Comparison of ENCODE assay signal across 1 cellular context in genomic region chr3:2653706-2654105, GRCh38.
TF ChIP-seq lines count a peak whose summit lies in the region.

No MANE protein-coding gene starts in this region.

TF ChIP-seq in H1, 55 proteins besides CTCF, POLR2A, EP300 and RAD21 (continued from another document):
- TF ChIP-seq, protein P1, sequence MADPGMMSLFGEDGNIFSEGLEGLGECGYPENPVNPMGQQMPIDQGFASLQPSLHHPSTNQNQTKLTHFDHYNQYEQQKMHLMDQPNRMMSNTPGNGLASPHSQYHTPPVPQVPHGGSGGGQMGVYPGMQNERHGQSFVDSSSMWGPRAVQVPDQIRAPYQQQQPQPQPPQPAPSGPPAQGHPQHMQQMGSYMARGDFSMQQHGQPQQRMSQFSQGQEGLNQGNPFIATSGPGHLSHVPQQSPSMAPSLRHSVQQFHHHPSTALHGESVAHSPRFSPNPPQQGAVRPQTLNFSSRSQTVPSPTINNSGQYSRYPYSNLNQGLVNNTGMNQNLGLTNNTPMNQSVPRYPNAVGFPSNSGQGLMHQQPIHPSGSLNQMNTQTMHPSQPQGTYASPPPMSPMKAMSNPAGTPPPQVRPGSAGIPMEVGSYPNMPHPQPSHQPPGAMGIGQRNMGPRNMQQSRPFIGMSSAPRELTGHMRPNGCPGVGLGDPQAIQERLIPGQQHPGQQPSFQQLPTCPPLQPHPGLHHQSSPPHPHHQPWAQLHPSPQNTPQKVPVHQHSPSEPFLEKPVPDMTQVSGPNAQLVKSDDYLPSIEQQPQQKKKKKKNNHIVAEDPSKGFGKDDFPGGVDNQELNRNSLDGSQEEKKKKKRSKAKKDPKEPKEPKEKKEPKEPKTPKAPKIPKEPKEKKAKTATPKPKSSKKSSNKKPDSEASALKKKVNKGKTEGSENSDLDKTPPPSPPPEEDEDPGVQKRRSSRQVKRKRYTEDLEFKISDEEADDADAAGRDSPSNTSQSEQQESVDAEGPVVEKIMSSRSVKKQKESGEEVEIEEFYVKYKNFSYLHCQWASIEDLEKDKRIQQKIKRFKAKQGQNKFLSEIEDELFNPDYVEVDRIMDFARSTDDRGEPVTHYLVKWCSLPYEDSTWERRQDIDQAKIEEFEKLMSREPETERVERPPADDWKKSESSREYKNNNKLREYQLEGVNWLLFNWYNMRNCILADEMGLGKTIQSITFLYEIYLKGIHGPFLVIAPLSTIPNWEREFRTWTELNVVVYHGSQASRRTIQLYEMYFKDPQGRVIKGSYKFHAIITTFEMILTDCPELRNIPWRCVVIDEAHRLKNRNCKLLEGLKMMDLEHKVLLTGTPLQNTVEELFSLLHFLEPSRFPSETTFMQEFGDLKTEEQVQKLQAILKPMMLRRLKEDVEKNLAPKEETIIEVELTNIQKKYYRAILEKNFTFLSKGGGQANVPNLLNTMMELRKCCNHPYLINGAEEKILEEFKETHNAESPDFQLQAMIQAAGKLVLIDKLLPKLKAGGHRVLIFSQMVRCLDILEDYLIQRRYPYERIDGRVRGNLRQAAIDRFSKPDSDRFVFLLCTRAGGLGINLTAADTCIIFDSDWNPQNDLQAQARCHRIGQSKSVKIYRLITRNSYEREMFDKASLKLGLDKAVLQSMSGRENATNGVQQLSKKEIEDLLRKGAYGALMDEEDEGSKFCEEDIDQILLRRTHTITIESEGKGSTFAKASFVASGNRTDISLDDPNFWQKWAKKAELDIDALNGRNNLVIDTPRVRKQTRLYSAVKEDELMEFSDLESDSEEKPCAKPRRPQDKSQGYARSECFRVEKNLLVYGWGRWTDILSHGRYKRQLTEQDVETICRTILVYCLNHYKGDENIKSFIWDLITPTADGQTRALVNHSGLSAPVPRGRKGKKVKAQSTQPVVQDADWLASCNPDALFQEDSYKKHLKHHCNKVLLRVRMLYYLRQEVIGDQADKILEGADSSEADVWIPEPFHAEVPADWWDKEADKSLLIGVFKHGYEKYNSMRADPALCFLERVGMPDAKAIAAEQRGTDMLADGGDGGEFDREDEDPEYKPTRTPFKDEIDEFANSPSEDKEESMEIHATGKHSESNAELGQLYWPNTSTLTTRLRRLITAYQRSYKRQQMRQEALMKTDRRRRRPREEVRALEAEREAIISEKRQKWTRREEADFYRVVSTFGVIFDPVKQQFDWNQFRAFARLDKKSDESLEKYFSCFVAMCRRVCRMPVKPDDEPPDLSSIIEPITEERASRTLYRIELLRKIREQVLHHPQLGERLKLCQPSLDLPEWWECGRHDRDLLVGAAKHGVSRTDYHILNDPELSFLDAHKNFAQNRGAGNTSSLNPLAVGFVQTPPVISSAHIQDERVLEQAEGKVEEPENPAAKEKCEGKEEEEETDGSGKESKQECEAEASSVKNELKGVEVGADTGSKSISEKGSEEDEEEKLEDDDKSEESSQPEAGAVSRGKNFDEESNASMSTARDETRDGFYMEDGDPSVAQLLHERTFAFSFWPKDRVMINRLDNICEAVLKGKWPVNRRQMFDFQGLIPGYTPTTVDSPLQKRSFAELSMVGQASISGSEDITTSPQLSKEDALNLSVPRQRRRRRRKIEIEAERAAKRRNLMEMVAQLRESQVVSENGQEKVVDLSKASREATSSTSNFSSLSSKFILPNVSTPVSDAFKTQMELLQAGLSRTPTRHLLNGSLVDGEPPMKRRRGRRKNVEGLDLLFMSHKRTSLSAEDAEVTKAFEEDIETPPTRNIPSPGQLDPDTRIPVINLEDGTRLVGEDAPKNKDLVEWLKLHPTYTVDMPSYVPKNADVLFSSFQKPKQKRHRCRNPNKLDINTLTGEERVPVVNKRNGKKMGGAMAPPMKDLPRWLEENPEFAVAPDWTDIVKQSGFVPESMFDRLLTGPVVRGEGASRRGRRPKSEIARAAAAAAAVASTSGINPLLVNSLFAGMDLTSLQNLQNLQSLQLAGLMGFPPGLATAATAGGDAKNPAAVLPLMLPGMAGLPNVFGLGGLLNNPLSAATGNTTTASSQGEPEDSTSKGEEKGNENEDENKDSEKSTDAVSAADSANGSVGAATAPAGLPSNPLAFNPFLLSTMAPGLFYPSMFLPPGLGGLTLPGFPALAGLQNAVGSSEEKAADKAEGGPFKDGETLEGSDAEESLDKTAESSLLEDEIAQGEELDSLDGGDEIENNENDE (IDR thresholded peaks at IDR 0.05; ENCODE audit: insufficient replicate concordance, low read length) = no peak
- TF ChIP-seq SIN3A (conservative IDR thresholded peaks at IDR 0.05 in 1 of 2, IDR thresholded peaks at IDR 0.05 in 1 of 2; ENCODE audit: low read depth in 1 of 2, low read length in 2 of 2) (no peak), KDM1A (IDR thresholded peaks at IDR 0.05; ENCODE audit: borderline replicate concordance, low read length) (no peak), YY1 (IDR thresholded peaks at IDR 0.05; ENCODE audit: low read depth, low read length) (no peak), BACH1 (IDR thresholded peaks at IDR 0.05; ENCODE audit: low read length) (no peak), SIRT6 (IDR thresholded peaks at IDR 0.05; ENCODE audit: low read length) (no peak), POLR2AphosphoS5 (IDR thresholded peaks at IDR 0.05; ENCODE audit: low read depth, low read length) (no peak), BRCA1 (IDR thresholded peaks at IDR 0.05; ENCODE audit: low read depth, low read length) (no peak), POU5F1 (IDR thresholded peaks at IDR 0.05; ENCODE audit: low read depth, low read length) (no peak), SUZ12 (IDR thresholded peaks at IDR 0.05; ENCODE audit: low read length) (no peak), TAF1 (IDR thresholded peaks at IDR 0.05; ENCODE audit: low read depth, low read length) (no peak), CBX5 (IDR thresholded peaks at IDR 0.05; ENCODE audit: low read depth, low read length) (no peak), MAFK (IDR thresholded peaks at IDR 0.05; ENCODE audit: low read depth, low read length) (no peak), GABPA (IDR thresholded peaks at IDR 0.05; ENCODE audit: borderline replicate concordance, insufficient read depth, low read length) (no peak)
- TF ChIP-seq, protein P2, sequence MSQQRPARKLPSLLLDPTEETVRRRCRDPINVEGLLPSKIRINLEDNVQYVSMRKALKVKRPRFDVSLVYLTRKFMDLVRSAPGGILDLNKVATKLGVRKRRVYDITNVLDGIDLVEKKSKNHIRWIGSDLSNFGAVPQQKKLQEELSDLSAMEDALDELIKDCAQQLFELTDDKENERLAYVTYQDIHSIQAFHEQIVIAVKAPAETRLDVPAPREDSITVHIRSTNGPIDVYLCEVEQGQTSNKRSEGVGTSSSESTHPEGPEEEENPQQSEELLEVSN (IDR thresholded peaks at IDR 0.05) = no peak
